ENCODE assay signal across 1 cellular context in genomic region chr5:55072668-55073067, GRCh38.
TF ChIP-seq lines count a peak whose summit lies in the region.

No MANE protein-coding gene starts in this region.

TF ChIP-seq in endothelial cell of umbilical vein, 7 proteins besides CTCF, POLR2A, EP300 and RAD21:
- no peak for TF ChIP-seq MAX (IDR thresholded peaks at IDR 0.05; ENCODE audit: insufficient read depth, insufficient read length)
- no peak for TF ChIP-seq JUN (IDR thresholded peaks at IDR 0.05; ENCODE audit: borderline replicate concordance, insufficient read depth, insufficient read length, low read depth)
- no peak for TF ChIP-seq GATA2 (IDR thresholded peaks at IDR 0.05; ENCODE audit: insufficient read depth, insufficient read length, low read depth, low read length)
- no peak for TF ChIP-seq POLR2AphosphoS5 (IDR thresholded peaks at IDR 0.05; ENCODE audit: insufficient read depth, low read depth, low read length)
- TF ChIP-seq MYC (IDR thresholded peaks at IDR 0.05; ENCODE audit: low read depth, low read length): no peak
- TF ChIP-seq FOS (IDR thresholded peaks at IDR 0.05; ENCODE audit: borderline replicate concordance, insufficient read depth, low read length): no peak
- TF ChIP-seq EZH2 (IDR thresholded peaks at IDR 0.05; ENCODE audit: borderline replicate concordance, low read depth, low read length, severe bottlenecking): no peak
